ENCODE assay signal across 7 cellular contexts in genomic region chr1:18327650-18328049, GRCh38.
"Had no signal": no experiment of that assay in that cellular context is flagged by ENCODE, and none has a peak within 500 bp of the region (broad histone marks: within the 10 kb centered on the region; RNA-seq: fewer than 3 reads in every experiment).

No MANE protein-coding gene starts in this region.

- H3K4me3 ChIP-seq: GM23338 had no signal

- H2AFZ ChIP-seq: GM23338 had no signal

- DNase-seq: H9, HCEC 1CT, KG1 had no signal

- ATAC-seq: GM23338 had no signal

- H3K4me2 ChIP-seq: GM23338 had no signal

- FAIRE-seq: H1, H54, HTR-8/SVneo had no signal
